Comparison of ENCODE assay signal across 1 cellular context in the genomic region with DNA sequence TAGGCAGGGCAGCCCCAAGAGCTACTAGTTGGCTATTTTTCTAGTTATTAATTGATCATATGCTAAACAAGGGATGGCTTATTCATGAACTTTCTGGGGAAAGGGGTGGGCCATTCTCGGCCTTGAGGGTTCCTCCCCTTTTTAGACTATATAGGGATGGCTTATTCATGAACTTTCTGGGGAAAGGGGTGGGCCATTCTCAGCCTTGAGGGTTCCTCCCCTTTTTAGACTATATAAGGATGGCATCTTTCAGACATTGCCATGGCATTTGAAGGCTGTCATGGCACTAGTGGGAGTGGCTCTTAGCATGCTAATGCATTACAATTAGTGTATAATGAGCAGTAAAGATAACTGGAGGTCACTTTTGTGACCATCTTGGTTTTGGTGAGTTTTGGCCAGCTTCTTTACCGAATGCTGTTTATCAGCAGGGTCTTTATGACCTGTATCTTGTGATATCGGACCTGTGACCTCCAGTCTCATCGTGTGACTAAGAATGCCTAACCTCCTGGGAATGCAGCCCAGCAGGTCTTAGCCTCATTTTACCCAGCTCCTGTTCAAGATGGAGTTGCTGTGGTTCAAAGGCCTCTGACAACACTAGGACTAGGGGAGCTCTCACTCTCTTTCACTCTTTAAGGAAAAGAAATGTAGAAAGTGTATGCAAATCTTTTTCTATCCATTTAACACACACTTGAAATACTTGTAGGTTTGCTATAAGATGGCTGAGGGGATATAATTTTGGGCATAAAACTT.
TF ChIP-seq lines count a peak whose summit lies in the region.

No MANE protein-coding gene starts in this region.

TF ChIP-seq in GM12878, 131 proteins besides CTCF, POLR2A, EP300 and RAD21:
- TF ChIP-seq, protein P1, sequence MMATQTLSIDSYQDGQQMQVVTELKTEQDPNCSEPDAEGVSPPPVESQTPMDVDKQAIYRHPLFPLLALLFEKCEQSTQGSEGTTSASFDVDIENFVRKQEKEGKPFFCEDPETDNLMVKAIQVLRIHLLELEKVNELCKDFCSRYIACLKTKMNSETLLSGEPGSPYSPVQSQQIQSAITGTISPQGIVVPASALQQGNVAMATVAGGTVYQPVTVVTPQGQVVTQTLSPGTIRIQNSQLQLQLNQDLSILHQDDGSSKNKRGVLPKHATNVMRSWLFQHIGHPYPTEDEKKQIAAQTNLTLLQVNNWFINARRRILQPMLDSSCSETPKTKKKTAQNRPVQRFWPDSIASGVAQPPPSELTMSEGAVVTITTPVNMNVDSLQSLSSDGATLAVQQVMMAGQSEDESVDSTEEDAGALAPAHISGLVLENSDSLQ (IDR thresholded peaks at IDR 0.05), result no peak
- TF ChIP-seq, protein P2, sequence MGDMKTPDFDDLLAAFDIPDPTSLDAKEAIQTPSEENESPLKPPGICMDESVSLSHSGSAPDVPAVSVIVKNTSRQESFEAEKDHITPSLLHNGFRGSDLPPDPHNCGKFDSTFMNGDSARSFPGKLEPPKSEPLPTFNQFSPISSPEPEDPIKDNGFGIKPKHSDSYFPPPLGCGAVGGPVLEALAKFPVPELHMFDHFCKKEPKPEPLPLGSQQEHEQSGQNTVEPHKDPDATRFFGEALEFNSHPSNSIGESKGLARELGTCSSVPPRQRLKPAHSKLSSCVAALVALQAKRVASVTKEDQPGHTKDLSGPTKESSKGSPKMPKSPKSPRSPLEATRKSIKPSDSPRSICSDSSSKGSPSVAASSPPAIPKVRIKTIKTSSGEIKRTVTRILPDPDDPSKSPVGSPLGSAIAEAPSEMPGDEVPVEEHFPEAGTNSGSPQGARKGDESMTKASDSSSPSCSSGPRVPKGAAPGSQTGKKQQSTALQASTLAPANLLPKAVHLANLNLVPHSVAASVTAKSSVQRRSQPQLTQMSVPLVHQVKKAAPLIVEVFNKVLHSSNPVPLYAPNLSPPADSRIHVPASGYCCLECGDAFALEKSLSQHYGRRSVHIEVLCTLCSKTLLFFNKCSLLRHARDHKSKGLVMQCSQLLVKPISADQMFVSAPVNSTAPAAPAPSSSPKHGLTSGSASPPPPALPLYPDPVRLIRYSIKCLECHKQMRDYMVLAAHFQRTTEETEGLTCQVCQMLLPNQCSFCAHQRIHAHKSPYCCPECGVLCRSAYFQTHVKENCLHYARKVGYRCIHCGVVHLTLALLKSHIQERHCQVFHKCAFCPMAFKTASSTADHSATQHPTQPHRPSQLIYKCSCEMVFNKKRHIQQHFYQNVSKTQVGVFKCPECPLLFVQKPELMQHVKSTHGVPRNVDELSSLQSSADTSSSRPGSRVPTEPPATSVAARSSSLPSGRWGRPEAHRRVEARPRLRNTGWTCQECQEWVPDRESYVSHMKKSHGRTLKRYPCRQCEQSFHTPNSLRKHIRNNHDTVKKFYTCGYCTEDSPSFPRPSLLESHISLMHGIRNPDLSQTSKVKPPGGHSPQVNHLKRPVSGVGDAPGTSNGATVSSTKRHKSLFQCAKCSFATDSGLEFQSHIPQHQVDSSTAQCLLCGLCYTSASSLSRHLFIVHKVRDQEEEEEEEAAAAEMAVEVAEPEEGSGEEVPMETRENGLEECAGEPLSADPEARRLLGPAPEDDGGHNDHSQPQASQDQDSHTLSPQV (IDR thresholded peaks at IDR 0.05), result peak; percentile 84
- TF ChIP-seq, protein P3, sequence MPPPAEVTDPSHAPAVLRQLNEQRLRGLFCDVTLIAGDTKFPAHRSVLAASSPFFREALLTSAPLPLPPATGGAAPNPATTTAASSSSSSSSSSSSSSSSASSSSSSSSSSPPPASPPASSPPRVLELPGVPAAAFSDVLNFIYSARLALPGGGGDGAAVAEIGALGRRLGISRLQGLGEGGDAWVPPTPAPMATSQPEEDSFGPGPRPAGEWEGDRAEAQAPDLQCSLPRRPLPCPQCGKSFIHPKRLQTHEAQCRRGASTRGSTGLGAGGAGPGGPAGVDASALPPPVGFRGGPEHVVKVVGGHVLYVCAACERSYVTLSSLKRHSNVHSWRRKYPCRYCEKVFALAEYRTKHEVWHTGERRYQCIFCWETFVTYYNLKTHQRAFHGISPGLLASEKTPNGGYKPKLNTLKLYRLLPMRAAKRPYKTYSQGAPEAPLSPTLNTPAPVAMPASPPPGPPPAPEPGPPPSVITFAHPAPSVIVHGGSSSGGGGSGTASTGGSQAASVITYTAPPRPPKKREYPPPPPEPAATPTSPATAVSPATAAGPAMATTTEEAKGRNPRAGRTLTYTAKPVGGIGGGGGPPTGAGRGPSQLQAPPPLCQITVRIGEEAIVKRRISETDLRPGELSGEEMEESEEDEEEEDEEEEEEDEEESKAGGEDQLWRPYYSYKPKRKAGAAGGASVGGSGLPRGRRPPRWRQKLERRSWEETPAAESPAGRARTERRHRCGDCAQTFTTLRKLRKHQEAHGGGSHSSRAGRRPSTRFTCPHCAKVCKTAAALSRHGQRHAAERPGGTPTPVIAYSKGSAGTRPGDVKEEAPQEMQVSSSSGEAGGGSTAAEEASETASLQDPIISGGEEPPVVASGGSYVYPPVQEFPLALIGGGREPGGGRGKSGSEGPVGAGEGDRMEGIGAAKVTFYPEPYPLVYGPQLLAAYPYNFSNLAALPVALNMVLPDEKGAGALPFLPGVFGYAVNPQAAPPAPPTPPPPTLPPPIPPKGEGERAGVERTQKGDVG (CRISPR knock-in tag; IDR thresholded peaks at IDR 0.05), result 0 out of 2 replicates have a peak, but pooled peaks have one; percentile 74
- TF ChIP-seq YY1 (IDR thresholded peaks at IDR 0.05; ENCODE audit: low read depth, low read length) (0 out of 2 replicates have a peak, but pooled peaks have one; percentile 27), CBX3 (IDR thresholded peaks at IDR 0.05; ENCODE audit: borderline replicate concordance, low read depth) (no peak), JUNB (IDR thresholded peaks at IDR 0.05) (0 out of 2 replicates have a peak, but pooled peaks have one; percentile 0)
- TF ChIP-seq, protein P4, sequence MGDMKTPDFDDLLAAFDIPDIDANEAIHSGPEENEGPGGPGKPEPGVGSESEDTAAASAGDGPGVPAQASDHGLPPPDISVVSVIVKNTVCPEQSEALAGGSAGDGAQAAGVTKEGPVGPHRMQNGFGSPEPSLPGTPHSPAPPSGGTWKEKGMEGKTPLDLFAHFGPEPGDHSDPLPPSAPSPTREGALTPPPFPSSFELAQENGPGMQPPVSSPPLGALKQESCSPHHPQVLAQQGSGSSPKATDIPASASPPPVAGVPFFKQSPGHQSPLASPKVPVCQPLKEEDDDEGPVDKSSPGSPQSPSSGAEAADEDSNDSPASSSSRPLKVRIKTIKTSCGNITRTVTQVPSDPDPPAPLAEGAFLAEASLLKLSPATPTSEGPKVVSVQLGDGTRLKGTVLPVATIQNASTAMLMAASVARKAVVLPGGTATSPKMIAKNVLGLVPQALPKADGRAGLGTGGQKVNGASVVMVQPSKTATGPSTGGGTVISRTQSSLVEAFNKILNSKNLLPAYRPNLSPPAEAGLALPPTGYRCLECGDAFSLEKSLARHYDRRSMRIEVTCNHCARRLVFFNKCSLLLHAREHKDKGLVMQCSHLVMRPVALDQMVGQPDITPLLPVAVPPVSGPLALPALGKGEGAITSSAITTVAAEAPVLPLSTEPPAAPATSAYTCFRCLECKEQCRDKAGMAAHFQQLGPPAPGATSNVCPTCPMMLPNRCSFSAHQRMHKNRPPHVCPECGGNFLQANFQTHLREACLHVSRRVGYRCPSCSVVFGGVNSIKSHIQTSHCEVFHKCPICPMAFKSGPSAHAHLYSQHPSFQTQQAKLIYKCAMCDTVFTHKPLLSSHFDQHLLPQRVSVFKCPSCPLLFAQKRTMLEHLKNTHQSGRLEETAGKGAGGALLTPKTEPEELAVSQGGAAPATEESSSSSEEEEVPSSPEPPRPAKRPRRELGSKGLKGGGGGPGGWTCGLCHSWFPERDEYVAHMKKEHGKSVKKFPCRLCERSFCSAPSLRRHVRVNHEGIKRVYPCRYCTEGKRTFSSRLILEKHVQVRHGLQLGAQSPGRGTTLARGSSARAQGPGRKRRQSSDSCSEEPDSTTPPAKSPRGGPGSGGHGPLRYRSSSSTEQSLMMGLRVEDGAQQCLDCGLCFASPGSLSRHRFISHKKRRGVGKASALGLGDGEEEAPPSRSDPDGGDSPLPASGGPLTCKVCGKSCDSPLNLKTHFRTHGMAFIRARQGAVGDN (IDR thresholded peaks at IDR 0.05), result peak; percentile 86
- TF ChIP-seq, protein P5, sequence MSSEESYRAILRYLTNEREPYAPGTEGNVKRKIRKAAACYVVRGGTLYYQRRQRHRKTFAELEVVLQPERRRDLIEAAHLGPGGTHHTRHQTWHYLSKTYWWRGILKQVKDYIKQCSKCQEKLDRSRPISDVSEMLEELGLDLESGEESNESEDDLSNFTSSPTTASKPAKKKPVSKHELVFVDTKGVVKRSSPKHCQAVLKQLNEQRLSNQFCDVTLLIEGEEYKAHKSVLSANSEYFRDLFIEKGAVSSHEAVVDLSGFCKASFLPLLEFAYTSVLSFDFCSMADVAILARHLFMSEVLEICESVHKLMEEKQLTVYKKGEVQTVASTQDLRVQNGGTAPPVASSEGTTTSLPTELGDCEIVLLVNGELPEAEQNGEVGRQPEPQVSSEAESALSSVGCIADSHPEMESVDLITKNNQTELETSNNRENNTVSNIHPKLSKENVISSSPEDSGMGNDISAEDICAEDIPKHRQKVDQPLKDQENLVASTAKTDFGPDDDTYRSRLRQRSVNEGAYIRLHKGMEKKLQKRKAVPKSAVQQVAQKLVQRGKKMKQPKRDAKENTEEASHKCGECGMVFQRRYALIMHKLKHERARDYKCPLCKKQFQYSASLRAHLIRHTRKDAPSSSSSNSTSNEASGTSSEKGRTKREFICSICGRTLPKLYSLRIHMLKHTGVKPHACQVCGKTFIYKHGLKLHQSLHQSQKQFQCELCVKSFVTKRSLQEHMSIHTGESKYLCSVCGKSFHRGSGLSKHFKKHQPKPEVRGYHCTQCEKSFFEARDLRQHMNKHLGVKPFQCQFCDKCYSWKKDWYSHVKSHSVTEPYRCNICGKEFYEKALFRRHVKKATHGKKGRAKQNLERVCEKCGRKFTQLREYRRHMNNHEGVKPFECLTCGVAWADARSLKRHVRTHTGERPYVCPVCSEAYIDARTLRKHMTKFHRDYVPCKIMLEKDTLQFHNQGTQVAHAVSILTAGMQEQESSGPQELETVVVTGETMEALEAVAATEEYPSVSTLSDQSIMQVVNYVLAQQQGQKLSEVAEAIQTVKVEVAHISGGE (CRISPR knock-in tag; IDR thresholded peaks at IDR 0.05), result 0 out of 2 replicates have a peak, but pooled peaks have one; percentile 22
- TF ChIP-seq, protein P6, sequence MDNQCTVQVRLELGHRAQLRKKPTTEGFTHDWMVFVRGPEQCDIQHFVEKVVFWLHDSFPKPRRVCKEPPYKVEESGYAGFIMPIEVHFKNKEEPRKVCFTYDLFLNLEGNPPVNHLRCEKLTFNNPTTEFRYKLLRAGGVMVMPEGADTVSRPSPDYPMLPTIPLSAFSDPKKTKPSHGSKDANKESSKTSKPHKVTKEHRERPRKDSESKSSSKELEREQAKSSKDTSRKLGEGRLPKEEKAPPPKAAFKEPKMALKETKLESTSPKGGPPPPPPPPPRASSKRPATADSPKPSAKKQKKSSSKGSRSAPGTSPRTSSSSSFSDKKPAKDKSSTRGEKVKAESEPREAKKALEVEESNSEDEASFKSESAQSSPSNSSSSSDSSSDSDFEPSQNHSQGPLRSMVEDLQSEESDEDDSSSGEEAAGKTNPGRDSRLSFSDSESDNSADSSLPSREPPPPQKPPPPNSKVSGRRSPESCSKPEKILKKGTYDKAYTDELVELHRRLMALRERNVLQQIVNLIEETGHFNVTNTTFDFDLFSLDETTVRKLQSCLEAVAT (IDR thresholded peaks at IDR 0.05), result no peak
